ENCODE assay signal across 29 cellular contexts in the genomic region with DNA sequence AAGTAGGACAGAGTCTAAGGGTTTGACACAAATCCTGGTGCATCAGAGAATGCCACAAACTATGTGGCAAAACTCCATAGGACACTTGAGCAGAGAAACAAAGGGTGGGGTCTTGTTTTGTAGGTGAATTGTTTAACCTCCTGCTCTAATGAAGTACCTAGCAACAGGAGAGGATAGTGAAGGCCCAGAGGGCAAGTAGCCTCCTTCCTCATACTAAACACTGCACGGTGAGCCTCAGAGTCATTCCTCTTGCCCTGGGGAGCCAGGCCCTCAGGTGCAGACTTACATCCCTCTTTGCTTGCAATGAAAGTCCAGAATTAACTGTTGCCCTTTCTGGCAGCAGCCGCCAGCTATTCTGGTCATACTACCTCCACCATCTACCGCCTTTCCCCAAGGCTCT.
"Had no signal": no experiment of that assay in that cellular context is flagged by ENCODE, and none has a peak within 500 bp of the region (broad histone marks: within the 10 kb centered on the region; RNA-seq: fewer than 3 reads in every experiment).

No MANE protein-coding gene starts in this region.

- H3K36me3 ChIP-seq: breast epithelium, heart right ventricle, left ventricle myocardium inferior, ovary, right lobe of liver, stomach, tibial artery had no signal

- H3K4me3 ChIP-seq: breast epithelium, heart right ventricle, left ventricle myocardium inferior, lung, mucosa of descending colon, ovary, right lobe of liver, stomach, tibial artery had no signal

- DNase-seq: activated CD4-positive, alpha-beta memory T cell treated with anti-CD3 and anti-CD28 coated beads, Interleukin-2, amount 10 ng/mL, durations not matched to agents 7 days and 5 days; activated CD4-positive, alpha-beta T cell treated with anti-CD3 and anti-CD28 coated beads, Interleukin-2, amount 10 ng/mL, durations not matched to agents 7 days and 5 days; activated CD4-positive, CD25-positive, alpha-beta regulatory T cell treated with anti-CD3 and anti-CD28 coated beads, Interleukin-2, amount 50 U/mL, for 72 hours; activated CD8-positive, alpha-beta memory T cell treated with anti-CD3 and anti-CD28 coated beads, Interleukin-2, amount 50 U/mL, for 48 hours; activated gamma-delta T cell treated with Interleukin-2 at 50 U/mL for 16 hours; activated naive CD4-positive, alpha-beta T cell treated with anti-CD3 and anti-CD28 coated beads, Interleukin-2, amount 50 U/mL, for 16 hours; activated T-cell treated with anti-CD3 and anti-CD28 coated beads, Interleukin-2, amount 50 U/mL, for 24 hours; central memory CD4-positive, alpha-beta T cell; endodermal cell; foreskin melanocyte; heart right ventricle; left ventricle myocardium inferior; mucosa of descending colon; ovary; right lobe of liver; small intestine; stimulated activated CD4-positive, alpha-beta T cell treated with anti-CD3 and anti-CD28 coated beads, Interleukin-4, amount 100 ng/mL, for 24 hours; stomach; T-helper 17 cell; T1000; tibial artery had no signal

- H3K36me3 Mint-ChIP-seq: stimulated activated memory B cell treated with anti-CD40 and anti-IgM and Interleukin-4, amounts not matched to agents 10 μg/mL and 1 μg/mL and 100 μg/mL, for 72 hours had no signal

- ATAC-seq: activated T-helper 17 cell treated with anti-CD3 and anti-CD28 coated beads, Interleukin-2, amount 50 U/mL, for 72 hours; esophagus mucosa; heart right ventricle; mucosa of descending colon; right lobe of liver; stimulated activated memory B cell treated with anti-CD40 and anti-IgM and Interleukin-4, amounts not matched to agents 10 μg/mL and 1 μg/mL and 100 μg/mL, for 72 hours; T-helper 17 cell had no signal

- H3K27ac Mint-ChIP-seq: activated CD4-positive, alpha-beta memory T cell treated with anti-CD3 and anti-CD28 coated beads, Interleukin-2, amount 10 ng/mL, durations not matched to agents 7 days and 5 days; activated CD4-positive, alpha-beta T cell treated with anti-CD3 and anti-CD28 coated beads, Interleukin-2, amount 10 ng/mL, durations not matched to agents 7 days and 5 days; activated T-cell treated with anti-CD3 and anti-CD28 coated beads, Interleukin-2, amount 50 U/mL, for 24 hours; activated T-helper 17 cell treated with anti-CD3 and anti-CD28 coated beads, Interleukin-2, amount 50 U/mL, for 72 hours; dendritic cell treated with granulocyte-macrophage colony-stimulating factor and Interleukin-4, amounts not matched to agents 40 ng/mL and 50 ng/mL, for 4 days; endodermal cell; nephron; progenitor cell of endocrine pancreas; stimulated activated memory B cell treated with anti-CD40 and anti-IgM and Interleukin-4, amounts not matched to agents 10 μg/mL and 1 μg/mL and 100 μg/mL, for 72 hours; T-helper 17 cell had no signal

- H3K27ac ChIP-seq: breast epithelium, heart right ventricle, left ventricle myocardium inferior, ovary, right lobe of liver, stomach, tibial artery had no signal

- H3K27me3 Mint-ChIP-seq: progenitor cell of endocrine pancreas had no signal

- H3K4me3 Mint-ChIP-seq: activated CD4-positive, alpha-beta memory T cell treated with anti-CD3 and anti-CD28 coated beads, Interleukin-2, amount 10 ng/mL, durations not matched to agents 7 days and 5 days; activated CD4-positive, alpha-beta T cell treated with anti-CD3 and anti-CD28 coated beads, Interleukin-2, amount 10 ng/mL, durations not matched to agents 7 days and 5 days; activated T-cell treated with anti-CD3 and anti-CD28 coated beads, Interleukin-2, amount 50 U/mL, for 24 hours; activated T-helper 17 cell treated with anti-CD3 and anti-CD28 coated beads, Interleukin-2, amount 50 U/mL, for 72 hours; dendritic cell treated with granulocyte-macrophage colony-stimulating factor and Interleukin-4, amounts not matched to agents 40 ng/mL and 50 ng/mL, for 4 days; endodermal cell; nephron; stimulated activated memory B cell treated with anti-CD40 and anti-IgM and Interleukin-4, amounts not matched to agents 10 μg/mL and 1 μg/mL and 100 μg/mL, for 72 hours; T-helper 17 cell had no signal

- H3K9me3 Mint-ChIP-seq: activated CD4-positive, alpha-beta memory T cell treated with anti-CD3 and anti-CD28 coated beads, Interleukin-2, amount 10 ng/mL, durations not matched to agents 7 days and 5 days; activated CD4-positive, alpha-beta T cell treated with anti-CD3 and anti-CD28 coated beads, Interleukin-2, amount 10 ng/mL, durations not matched to agents 7 days and 5 days; activated T-helper 17 cell treated with anti-CD3 and anti-CD28 coated beads, Interleukin-2, amount 50 U/mL, for 72 hours; endodermal cell; stimulated activated memory B cell treated with anti-CD40 and anti-IgM and Interleukin-4, amounts not matched to agents 10 μg/mL and 1 μg/mL and 100 μg/mL, for 72 hours had no signal

- H3K4me1 Mint-ChIP-seq: activated CD4-positive, alpha-beta memory T cell treated with anti-CD3 and anti-CD28 coated beads, Interleukin-2, amount 10 ng/mL, durations not matched to agents 7 days and 5 days; activated CD4-positive, alpha-beta T cell treated with anti-CD3 and anti-CD28 coated beads, Interleukin-2, amount 10 ng/mL, durations not matched to agents 7 days and 5 days; activated T-helper 17 cell treated with anti-CD3 and anti-CD28 coated beads, Interleukin-2, amount 50 U/mL, for 72 hours; endodermal cell; nephron; stimulated activated memory B cell treated with anti-CD40 and anti-IgM and Interleukin-4, amounts not matched to agents 10 μg/mL and 1 μg/mL and 100 μg/mL, for 72 hours; T-helper 17 cell had no signal

- H3K27me3 ChIP-seq: breast epithelium, heart right ventricle, ovary, right lobe of liver, stomach, tibial artery had no signal

- H3K9me3 ChIP-seq: breast epithelium, heart right ventricle, left ventricle myocardium inferior, mucosa of descending colon, ovary, right lobe of liver, tibial artery had no signal

- FAIRE-seq: small intestine had no signal

- H3K4me1 ChIP-seq: breast epithelium, right lobe of liver, stomach, tibial artery had no signal
